Comparison of ENCODE assay signal across 18 cellular contexts in the genomic region with DNA sequence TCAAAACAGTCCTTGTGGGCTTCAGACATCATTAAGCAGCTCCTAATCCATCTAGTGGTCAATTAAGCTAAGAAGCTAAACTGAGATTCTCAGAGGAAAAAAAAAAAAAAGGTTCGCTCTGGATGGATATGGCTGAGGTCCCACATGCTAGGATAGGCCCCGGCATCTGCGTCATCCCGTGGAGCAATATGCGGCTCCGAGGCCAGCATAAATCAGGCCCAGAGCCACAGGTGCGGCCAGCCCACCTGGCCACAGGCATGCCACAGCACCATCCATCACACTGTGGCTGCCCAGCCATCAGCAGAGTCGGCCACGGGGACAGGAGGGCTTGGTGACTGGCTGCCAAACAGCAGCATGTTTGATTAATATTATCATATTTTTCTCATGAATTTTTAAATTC.
DNase-seq lines count a peak whose midpoint lies in the region; ATAC-seq and TF ChIP-seq lines count a peak whose summit lies in the region.
"Had no signal": no experiment of that assay in that cellular context is flagged by ENCODE, and none has a peak within 500 bp of the region (broad histone marks: within the 10 kb centered on the region; RNA-seq: fewer than 3 reads in every experiment).

No MANE protein-coding gene starts in this region.

- H3K9ac ChIP-seq in Loucy (ENCODE audit: low read depth, low read length, poor library complexity, severe bottlenecking) (no peak overlapping the region), trophoblast cell (ENCODE audit: low read length) (no peak overlapping the region)

- no peak overlapping the region for H3K4me2 ChIP-seq in Loucy (ENCODE audit: low read depth, low read length, poor library complexity, severe bottlenecking)
- H3K4me2 ChIP-seq in trophoblast cell (ENCODE audit: low read length) = no peak overlapping the region
- H3K4me2 ChIP-seq: GM23338 had no signal

- no peak overlapping the region for H4K91ac ChIP-seq in trophoblast cell (ENCODE audit: low read depth, low read length)

- DNase-seq in A172 (ENCODE audit: low spot score) = peak; percentile 23
- peak; percentile 54 for DNase-seq in cerebellum (ENCODE audit: low spot score)
- no peak for DNase-seq in trophoblast cell
- DNase-seq in NCI-H2171 (lab: John Stamatoyannopoulos, UW) = no peak
- DNase-seq: 8988T; CD4-positive, CD25-positive, alpha-beta regulatory T cell; CD8-positive, alpha-beta memory T cell; COR-L47; DMS 273 treated with DMSO at 0.1 percent for 48 hours; DMS53; DND-41; EL; HCEC 1CT; IMR-90 had no signal

- H3K79me1 ChIP-seq in trophoblast cell (ENCODE audit: low read length) = no peaks in the 10 kb centered on the region

- no peak overlapping the region for H2BK12ac ChIP-seq in trophoblast cell (ENCODE audit: low read length)

- H2BK120ac ChIP-seq in trophoblast cell (ENCODE audit: insufficient read depth, low read length, poor library complexity) = no peak overlapping the region

- H3K27me3 ChIP-seq in Loucy (ENCODE audit: insufficient read depth, low read length, poor library complexity, severe bottlenecking) (no peaks in the 10 kb centered on the region), trophoblast cell (ENCODE audit: insufficient read depth, low read length) (no peaks in the 10 kb centered on the region)

- H3F3A ChIP-seq in Loucy (ENCODE audit: low read depth) = no peaks in the 10 kb centered on the region

- no peak overlapping the region for H3K4ac ChIP-seq in trophoblast cell (ENCODE audit: low read depth, low read length)

- TF ChIP-seq CTCF in Loucy (conservative IDR thresholded peaks at IDR 0.05; ENCODE audit: low read length) = peak; percentile 21; the same call in 1 of the 2 replicates

- H3K23ac ChIP-seq in trophoblast cell (ENCODE audit: low read length) = no peak overlapping the region

- peaks cover 30% of the 10 kb centered on the region for H3K79me2 ChIP-seq in Loucy (ENCODE audit: insufficient read depth, low read length)
- no peaks in the 10 kb centered on the region for H3K79me2 ChIP-seq in trophoblast cell (ENCODE audit: control insufficient read depth, insufficient read depth, low read length, poor library complexity)

- no peak overlapping the region for H2BK5ac ChIP-seq in trophoblast cell (ENCODE audit: low read depth, low read length, poor library complexity)

- H3K14ac ChIP-seq in trophoblast cell (ENCODE audit: low read length) = no peak overlapping the region

- WGBS in trophoblast cell (ENCODE audit: extremely low coverage, insufficient coverage, insufficient read length) = no CpG with 5 or more reads among the region's 9 CpGs

- ATAC-seq in GM19324 (IDR thresholded peaks at IDR 0.05; ENCODE audit: low FRiP score, unreplicated experiment) = no peak
- ATAC-seq in HG02798 (IDR thresholded peaks at IDR 0.05; ENCODE audit: poor library complexity, unreplicated experiment) = no peak
- ATAC-seq: GM23338 had no signal

- H3K36me3 ChIP-seq in Loucy (ENCODE audit: insufficient read depth, low read length) (no peaks in the 10 kb centered on the region), trophoblast cell (ENCODE audit: control insufficient read depth in 1 of 2, insufficient read depth in 2 of 2, low read length in 2 of 2) (no peaks in the 10 kb centered on the region)

- H3K4me3 ChIP-seq in Loucy (ENCODE audit: low read length, poor library complexity, severe bottlenecking) = no peak overlapping the region
- peak overlapping the region; percentile 62 for H3K4me3 ChIP-seq in trophoblast cell (ENCODE audit: low read depth, low read length)
- H3K4me3 ChIP-seq: GM23338 had no signal

- H4K8ac ChIP-seq in trophoblast cell (ENCODE audit: low read depth, low read length) = no peak overlapping the region

- H3K4me1 ChIP-seq in Loucy (ENCODE audit: insufficient read depth, low read length, poor library complexity, severe bottlenecking) (peaks cover 20% of the 10 kb centered on the region), trophoblast cell (ENCODE audit: control insufficient read depth in 1 of 2, insufficient read depth in 2 of 2, low read length in 2 of 2) (peaks cover 3 to 4% of the 10 kb centered on the region in 2 experiments)

- H3K9me3 ChIP-seq in Loucy (ENCODE audit: insufficient read depth, low read depth, low read length) (no peaks in the 10 kb centered on the region), trophoblast cell (ENCODE audit: insufficient read depth, low read depth, low read length) (no peaks in the 10 kb centered on the region)

- H3K9me2 ChIP-seq in Loucy (replicated peaks; ENCODE audit: low read depth, low read length) = no peaks in the 10 kb centered on the region

- no peak overlapping the region for H3K27ac ChIP-seq in trophoblast cell (ENCODE audit: low read depth, low read length)

- H4K12ac ChIP-seq in trophoblast cell (ENCODE audit: low read depth, low read length) = no peak overlapping the region

- H2AK5ac ChIP-seq in trophoblast cell (ENCODE audit: low read length) = no peak overlapping the region

- H4K20me1 ChIP-seq in Loucy (ENCODE audit: insufficient read depth, low read length, poor library complexity, severe bottlenecking) = no peaks in the 10 kb centered on the region

- no peak overlapping the region for H3K18ac ChIP-seq in trophoblast cell (ENCODE audit: low read length)

- no peak overlapping the region for H2AFZ ChIP-seq in Loucy (ENCODE audit: low read length)
- no peak overlapping the region for H2AFZ ChIP-seq in trophoblast cell (ENCODE audit: insufficient read depth, low read length, poor library complexity)
- H2AFZ ChIP-seq: GM23338 had no signal

Comparison
In these comparisons a context has a peak if more than half of its experiments do, and no peak if none do; other contexts are left out.
1. DNase-seq: peak in A172 (single experiment) and cerebellum (single experiment); none in trophoblast cell (0 of 2) and NCI-H2171 (single experiment).